In the genomic region with DNA sequence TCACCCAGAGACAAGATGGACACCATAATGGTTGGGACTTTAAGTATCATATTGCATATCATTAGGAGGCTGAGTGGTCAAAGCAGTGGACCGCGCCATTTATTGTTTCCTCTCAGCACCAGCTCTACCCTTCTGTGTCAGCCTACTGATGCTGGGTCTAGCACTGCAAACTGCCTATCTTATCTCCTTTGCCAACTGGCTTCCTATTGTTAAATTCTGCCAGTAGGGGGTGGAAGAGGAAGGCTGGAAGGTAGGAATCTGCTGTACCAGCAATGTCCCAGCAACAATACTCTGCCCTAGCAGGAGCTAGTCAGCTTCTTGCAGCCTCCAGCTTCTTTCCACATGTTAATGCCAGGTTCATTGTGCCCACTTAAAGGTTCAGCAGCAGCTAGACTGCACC, we compare ENCODE assay signal across 8 cellular contexts.
DNase-seq lines count a peak whose midpoint lies in the region; ATAC-seq and TF ChIP-seq lines count a peak whose summit lies in the region.

No MANE protein-coding gene starts in this region.

- TF ChIP-seq CTCF in C4-2B (conservative IDR thresholded peaks at IDR 0.05) (peak; percentile 52), foreskin keratinocyte (conservative IDR thresholded peaks at IDR 0.05) (peak; percentile 53)

- H3K27ac ChIP-seq in C4-2B, result no peak overlapping the region
- no peak overlapping the region for H3K27ac ChIP-seq in foreskin keratinocyte

- peaks cover 3% of the 10 kb centered on the region for H3K4me1 ChIP-seq in foreskin keratinocyte

- ATAC-seq in foreskin keratinocyte (peak; percentile 27), sciatic nerve (no peak)

- DNase-seq in GM19240 (ENCODE audit: insufficient read length, low spot score) (peak; percentile 2), NCI-H69 (lab: John Stamatoyannopoulos, UW) (peak; percentile 7), foreskin keratinocyte (no peak), hypothalamus (lab: John Stamatoyannopoulos, UW) (no peak), sciatic nerve (ENCODE audit: low spot score) (no peak), OCI-M1 (lab: John Stamatoyannopoulos, UW) (no peak), activated T-cell treated with anti-CD3 and anti-CD28 coated beads for 4 hours (no peak)

- intact Hi-C loops in sciatic nerve (cut with DNase I), result no loop called here

- H3K27me3 ChIP-seq in foreskin keratinocyte, result no peaks in the 10 kb centered on the region

Comparison
In these comparisons a context has a peak if more than half of its experiments do, and no peak if none do; other contexts are left out.
1. DNase-seq: peak in GM19240 (single experiment) and NCI-H69 (single experiment); none in foreskin keratinocyte (0 of 2), hypothalamus (0 of 51), sciatic nerve (single experiment), OCI-M1 (single experiment) and activated T-cell treated with anti-CD3 and anti-CD28 coated beads for 4 hours (single experiment).